In the genomic region with DNA sequence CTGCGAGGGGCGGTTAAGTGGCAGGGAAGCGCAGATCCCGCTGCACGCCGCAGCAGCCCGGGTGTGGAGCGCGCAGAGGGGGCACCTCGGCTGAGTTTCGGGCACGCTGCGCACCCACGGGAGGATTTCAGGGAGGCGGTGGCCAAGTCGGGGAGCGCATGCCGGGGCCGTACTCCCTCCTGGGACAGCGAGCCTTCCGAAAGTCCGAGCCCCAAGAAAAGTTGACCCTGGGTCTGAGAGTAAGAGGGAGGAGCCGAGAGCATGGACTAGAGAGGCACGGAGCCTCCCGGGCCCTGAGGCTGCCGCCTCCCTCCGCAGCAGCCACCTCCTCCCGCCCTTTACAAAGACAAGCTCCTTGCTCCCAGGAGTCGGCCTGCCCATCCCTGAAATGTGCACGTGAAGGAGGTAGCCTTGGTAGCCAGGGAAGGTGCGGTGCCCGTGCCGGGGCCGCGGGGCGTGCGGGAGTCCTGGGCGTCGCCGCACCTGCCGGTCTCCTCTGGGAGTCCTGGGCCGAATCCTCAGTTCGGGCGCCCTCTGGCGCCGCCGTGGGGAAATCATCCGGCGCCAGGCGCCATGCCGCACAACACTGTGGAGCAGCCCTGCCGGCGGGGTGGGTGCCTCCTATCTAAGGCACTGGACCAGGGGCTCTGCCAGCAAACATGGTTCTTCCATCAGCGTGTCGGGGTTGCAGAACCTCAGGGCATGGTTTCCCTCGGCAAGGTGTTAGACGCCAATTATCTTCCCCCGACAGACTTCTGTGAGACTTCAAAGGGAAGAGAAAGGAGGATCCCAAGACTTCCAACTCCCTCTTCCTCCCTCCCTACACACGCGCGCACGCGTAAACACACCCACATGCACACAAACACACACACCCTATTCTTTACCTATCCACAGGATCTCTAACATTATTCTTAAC, we compare ENCODE assay signal across 1 cellular context.
TF ChIP-seq lines count a peak whose summit lies in the region.

No MANE protein-coding gene starts in this region.

TF ChIP-seq in IMR-90, 13 proteins besides CTCF, POLR2A, EP300 and RAD21:
- peak; percentile 17; the same call in 1 of the 2 replicates for TF ChIP-seq BHLHE40 (IDR thresholded peaks at IDR 0.05; ENCODE audit: low read depth, low read length)
- TF ChIP-seq RFX5 (IDR thresholded peaks at IDR 0.05; ENCODE audit: low read depth, low read length), result no peak
- no peak for TF ChIP-seq USF2 (IDR thresholded peaks at IDR 0.05; ENCODE audit: low read depth, low read length)
- TF ChIP-seq MXI1 (IDR thresholded peaks at IDR 0.05; ENCODE audit: borderline replicate concordance, low read depth, low read length), result 0 out of 2 replicates have a peak, but pooled peaks have one; percentile 8
- TF ChIP-seq, protein P1, sequence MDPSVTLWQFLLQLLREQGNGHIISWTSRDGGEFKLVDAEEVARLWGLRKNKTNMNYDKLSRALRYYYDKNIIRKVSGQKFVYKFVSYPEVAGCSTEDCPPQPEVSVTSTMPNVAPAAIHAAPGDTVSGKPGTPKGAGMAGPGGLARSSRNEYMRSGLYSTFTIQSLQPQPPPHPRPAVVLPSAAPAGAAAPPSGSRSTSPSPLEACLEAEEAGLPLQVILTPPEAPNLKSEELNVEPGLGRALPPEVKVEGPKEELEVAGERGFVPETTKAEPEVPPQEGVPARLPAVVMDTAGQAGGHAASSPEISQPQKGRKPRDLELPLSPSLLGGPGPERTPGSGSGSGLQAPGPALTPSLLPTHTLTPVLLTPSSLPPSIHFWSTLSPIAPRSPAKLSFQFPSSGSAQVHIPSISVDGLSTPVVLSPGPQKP (IDR thresholded peaks at IDR 0.05; ENCODE audit: borderline replicate concordance, low read depth, low read length), result no peak
- no peak for TF ChIP-seq FOS (IDR thresholded peaks at IDR 0.05; ENCODE audit: low read depth, low read length)
- TF ChIP-seq SMC3 (IDR thresholded peaks at IDR 0.05; ENCODE audit: low read depth, low read length), result peak; percentile 60
- no peak for TF ChIP-seq CEBPB (IDR thresholded peaks at IDR 0.05; ENCODE audit: low read depth, low read length)
- no peak for TF ChIP-seq CHD1 (IDR thresholded peaks at IDR 0.05; ENCODE audit: low read depth, low read length)
- TF ChIP-seq MAFK (IDR thresholded peaks at IDR 0.05; ENCODE audit: low read depth, low read length), result no peak
- TF ChIP-seq NFE2L2 (IDR thresholded peaks at IDR 0.05; ENCODE audit: low read depth, low read length), result no peak
- TF ChIP-seq MAZ (IDR thresholded peaks at IDR 0.05; ENCODE audit: borderline replicate concordance, low read depth, low read length), result no peak
- no peak for TF ChIP-seq RCOR1 (IDR thresholded peaks at IDR 0.05; ENCODE audit: insufficient replicate concordance, low read length)
TF ChIP-seq in IMR-90: peak in this region for 3.
